In the genomic region with DNA sequence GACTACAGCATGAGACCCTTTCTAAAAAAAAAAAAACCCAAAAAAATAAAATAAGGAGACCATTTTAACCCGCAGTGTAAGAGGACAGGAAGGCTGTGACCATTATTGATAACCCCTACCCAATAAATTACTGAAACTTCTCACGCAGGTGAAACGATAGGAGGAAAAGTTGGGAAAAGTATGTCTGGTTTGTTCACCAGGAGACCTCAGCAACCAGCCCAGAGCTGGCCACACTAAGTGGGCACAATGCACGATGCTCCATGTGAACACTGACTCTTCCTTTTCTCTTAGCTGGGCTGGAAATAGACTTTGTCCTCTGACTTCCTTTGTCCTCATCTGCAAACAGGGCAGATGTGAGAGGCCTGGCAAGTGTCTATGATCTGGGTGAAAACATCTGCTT, we compare ENCODE assay signal across 27 cellular contexts.
"Had no signal": no experiment of that assay in that cellular context is flagged by ENCODE, and none has a peak within 500 bp of the region (broad histone marks: within the 10 kb centered on the region; RNA-seq: fewer than 3 reads in every experiment).

No MANE protein-coding gene starts in this region.

- DNase-seq: colonic mucosa; cortex of kidney; effector CD8-positive, alpha-beta T cell; effector memory CD8-positive, alpha-beta T cell; endodermal cell; erythroblast; esophagus squamous epithelium; foreskin fibroblast; foreskin melanocyte; gastrocnemius medialis; glutamatergic neuron; hypothalamus; immature natural killer cell; islet precursor cell; kidney; kidney glomerular epithelial cell; left colon; left ventricle myocardium superior; lower lobe of right lung; mesenchymal stem cell; midbrain had no signal

- H3K36me3 ChIP-seq: colonic mucosa, esophagus squamous epithelium, gastrocnemius medialis, lower lobe of right lung had no signal

- H3K27ac ChIP-seq: colonic mucosa, epithelial cell of prostate, esophagus squamous epithelium, gastrocnemius medialis, hepatocyte, lower lobe of right lung had no signal

- H3K4me1 Mint-ChIP-seq: endodermal cell, immature natural killer cell had no signal

- H3K9me3 ChIP-seq: colonic mucosa, esophagus squamous epithelium, gastrocnemius medialis, lower lobe of right lung had no signal

- H3K4me3 Mint-ChIP-seq: dendritic cell treated with granulocyte-macrophage colony-stimulating factor and Interleukin-4, amounts not matched to agents 40 ng/mL and 50 ng/mL, for 4 days; effector memory CD8-positive, alpha-beta T cell; endodermal cell; immature natural killer cell had no signal

- ATAC-seq: effector memory CD8-positive, alpha-beta T cell; esophagus mucosa; gastrocnemius medialis; left colon; left lobe of liver; left ventricle myocardium superior; lower lobe of right lung had no signal

- FAIRE-seq: endometrium, kidney had no signal

- H3K4me3 ChIP-seq: colonic mucosa, esophagus squamous epithelium, gastrocnemius medialis, hepatocyte, lower lobe of right lung had no signal

- H3K27me3 Mint-ChIP-seq: dendritic cell treated with granulocyte-macrophage colony-stimulating factor and Interleukin-4, amounts not matched to agents 40 ng/mL and 50 ng/mL, for 4 days had no signal

- H3K27me3 ChIP-seq: colonic mucosa, esophagus squamous epithelium, gastrocnemius medialis, hepatocyte had no signal

- H3K9me3 Mint-ChIP-seq: dendritic cell treated with granulocyte-macrophage colony-stimulating factor and Interleukin-4, amounts not matched to agents 40 ng/mL and 50 ng/mL, for 4 days; effector memory CD8-positive, alpha-beta T cell; endodermal cell; immature natural killer cell had no signal

- H3K27ac Mint-ChIP-seq: dendritic cell treated with granulocyte-macrophage colony-stimulating factor and Interleukin-4, amounts not matched to agents 40 ng/mL and 50 ng/mL, for 4 days; effector memory CD8-positive, alpha-beta T cell; endodermal cell; immature natural killer cell had no signal

- H3K4me1 ChIP-seq: colonic mucosa, gastrocnemius medialis, lower lobe of right lung had no signal

- H3K36me3 Mint-ChIP-seq: immature natural killer cell had no signal
